In the genomic region with DNA sequence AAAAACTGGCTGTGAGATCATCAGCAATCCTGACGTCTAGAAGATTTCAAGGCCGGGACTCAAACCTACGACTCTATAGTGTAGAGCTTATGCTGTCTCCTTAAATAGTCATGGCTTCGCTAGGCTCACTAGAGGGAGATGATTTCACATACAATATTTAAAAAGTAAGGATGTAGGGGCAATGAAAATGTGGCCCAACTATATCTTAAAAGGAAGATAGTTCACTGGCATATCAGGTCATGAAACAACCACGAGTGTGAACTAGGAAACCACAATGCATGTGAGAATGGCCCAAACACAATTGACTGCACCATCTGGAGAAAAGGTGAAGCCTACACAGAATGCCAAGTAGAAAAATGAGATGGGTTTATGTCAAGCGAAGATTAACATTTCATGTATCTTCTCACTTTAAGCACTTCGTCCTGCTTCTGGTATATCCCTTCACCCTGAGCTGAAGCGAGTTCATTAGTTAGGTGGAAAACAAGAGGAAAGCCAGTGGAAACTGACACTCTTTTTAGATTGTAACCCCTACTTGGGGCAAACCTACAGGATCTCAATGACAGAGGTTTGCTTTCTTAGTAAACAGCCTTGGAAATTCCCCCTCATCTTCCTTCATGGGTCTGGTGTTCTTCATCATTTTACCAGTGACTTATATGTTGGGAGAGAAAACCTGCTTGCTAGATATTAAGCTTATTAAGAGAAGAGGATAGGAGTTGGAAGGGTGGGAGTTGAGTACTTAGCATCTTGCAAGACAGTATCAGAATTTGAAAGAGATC, we compare ENCODE assay signal across 17 cellular contexts. TPM values are rescaled to one million over a fixed set of nuclear protein-coding genes. Genes with fewer than 3 reads are reported as not detected.
DNase-seq lines count a peak whose midpoint lies in the region; ATAC-seq and TF ChIP-seq lines count a peak whose summit lies in the region.
"Had no signal": no experiment of that assay in that cellular context is flagged by ENCODE, and none has a peak within 500 bp of the region (broad histone marks: within the 10 kb centered on the region; RNA-seq: fewer than 3 reads in every experiment).

No MANE protein-coding gene starts in this region.

- CTCF ChIA-PET in T-cell (lab: Charles Lee): interaction anchor here (0.5 to 2.2 kb wide), 8 partner anchors 24 to 82 kb away, joined by 3 to 13 read pairs (median 4); no protein-coding TSS in a partner anchor

- no peaks in the 10 kb centered on the region for H4K20me1 ChIP-seq in GM23338 (replicated peaks; ENCODE audit: insufficient read depth)

- H3K27ac Mint-ChIP-seq in T-cell: peak overlapping the region; percentile 86 to 99
- H3K27ac Mint-ChIP-seq in stimulated activated naive CD8-positive, alpha-beta T cell treated with anti-CD3 and anti-CD28 coated beads, Interleukin-15, amount 100 ng/mL, for 72 hours: peak overlapping the region in 1 of 2 donors; percentile 47
- H3K27ac Mint-ChIP-seq in GM23338: no peak overlapping the region

- no peak overlapping the region for H3K4me2 ChIP-seq in GM23338

- ATAC-seq in heart left ventricle (no peak), T-cell (replicated peaks in 1 of 4) (peak in 2 of 4 experiments; percentile 23 to 33), GM23338 (no peak)
- ATAC-seq in stimulated activated naive CD8-positive, alpha-beta T cell treated with anti-CD3 and anti-CD28 coated beads, Interleukin-15, amount 100 ng/mL, for 72 hours: peak; percentile 81
- ATAC-seq: left ventricle myocardium superior had no signal

- DNase-seq in left ventricle myocardium inferior: no peak
- DNase-seq in heart left ventricle: no peak
- no peak for DNase-seq in T-cell
- peak; percentile 24 for DNase-seq in central memory CD4-positive, alpha-beta T cell
- DNase-seq in stimulated activated naive CD8-positive, alpha-beta T cell treated with anti-CD3 and anti-CD28 coated beads, Interleukin-15, amount 100 ng/mL, for 72 hours: no peak
- no peak for DNase-seq in GM23338 (ENCODE audit: low spot score)
- no peak for DNase-seq in cortex of kidney (lab: John Stamatoyannopoulos, UW)
- DNase-seq in NCI-H128 (lab: John Stamatoyannopoulos, UW; ENCODE audit: unreplicated experiment): no peak
- DNase-seq: left ventricle myocardium superior; NCI-H2107; NCI-H526 treated with DMSO at 0.1 percent for 48 hours; stimulated activated CD4-positive, alpha-beta T cell treated with anti-CD3 and anti-CD28 coated beads, Interleukin-1b, Interleukin-23, amount 100 ng/mL, for 48 hours; T-helper 9 cell had no signal

- H3K27me3 Mint-ChIP-seq in T-cell (peaks cover 0 to 51% of the 10 kb centered on the region in 2 donors), GM23338 (ENCODE audit: insufficient read depth, low read depth, poor library complexity) (peaks cover 4% of the 10 kb centered on the region)
- H3K27me3 Mint-ChIP-seq in stimulated activated naive CD8-positive, alpha-beta T cell treated with anti-CD3 and anti-CD28 coated beads, Interleukin-15, amount 100 ng/mL, for 72 hours: no peaks in the 10 kb centered on the region

- no peaks in the 10 kb centered on the region for H3F3A ChIP-seq in GM23338 (replicated peaks; ENCODE audit: low read depth)

- no peaks in the 10 kb centered on the region for H3K79me2 ChIP-seq in GM23338 (replicated peaks; ENCODE audit: insufficient read depth)
- H3K79me2 ChIP-seq: parathyroid adenoma had no signal

- H3K9me3 Mint-ChIP-seq in T-cell (no peaks in the 10 kb centered on the region), GM23338 (no peaks in the 10 kb centered on the region)
- H3K9me3 Mint-ChIP-seq in stimulated activated naive CD8-positive, alpha-beta T cell treated with anti-CD3 and anti-CD28 coated beads, Interleukin-15, amount 100 ng/mL, for 72 hours: peaks cover 0 to 3% of the 10 kb centered on the region in 2 donors

- H3K36me3 ChIP-seq in left ventricle myocardium inferior: no peaks in the 10 kb centered on the region
- H3K36me3 ChIP-seq in heart left ventricle: no peaks in the 10 kb centered on the region
- H3K36me3 ChIP-seq in GM23338 (ENCODE audit: insufficient read depth): no peaks in the 10 kb centered on the region

- H3K27ac ChIP-seq in left ventricle myocardium inferior (replicated peaks) (peak overlapping the region; percentile 85), heart left ventricle (peak overlapping the region in 1 of 12 donors; percentile 18), GM23338 (ENCODE audit: low read depth) (no peak overlapping the region)
- H3K27ac ChIP-seq: parathyroid adenoma had no signal

- no peak for TF ChIP-seq POLR2A in heart left ventricle (IDR thresholded peaks at IDR 0.05)

- H3K4me1 Mint-ChIP-seq in T-cell (peaks cover 88 to 90% (median 90%) of the 10 kb centered on the region in 3 donors), GM23338 (peaks cover 41% of the 10 kb centered on the region)
- H3K4me1 Mint-ChIP-seq in stimulated activated naive CD8-positive, alpha-beta T cell treated with anti-CD3 and anti-CD28 coated beads, Interleukin-15, amount 100 ng/mL, for 72 hours: peaks cover 87% of the 10 kb centered on the region

- POLR2A ChIA-PET in T-cell (lab: Charles Lee): interaction anchor here in 1 of 2 donors (0.6 to 1.0 kb wide), 2 partner anchors 21 to 49 kb away, joined by 5 to 10 read pairs; no protein-coding TSS in a partner anchor

- H3K4me3 ChIP-seq in left ventricle myocardium inferior (no peak overlapping the region), heart left ventricle (no peak overlapping the region), GM23338 (no peak overlapping the region)

- 84 to 94% (median 88%) methylated on average over 8 of the region's 8 CpGs for WGBS in heart left ventricle, 4 donors

- TF ChIP-seq CTCF in left ventricle myocardium inferior (IDR thresholded peaks at IDR 0.05; ENCODE audit: borderline replicate concordance) (no peak), heart left ventricle (IDR thresholded peaks at IDR 0.05) (no peak), GM23338 (conservative IDR thresholded peaks at IDR 0.05; ENCODE audit: low read depth in 2 of 2) (no peak)

- H3K9me3 ChIP-seq in left ventricle myocardium inferior (replicated peaks) (no peaks in the 10 kb centered on the region), heart left ventricle (no peaks in the 10 kb centered on the region)

- no peak overlapping the region for H2AFZ ChIP-seq in GM23338
- H2AFZ ChIP-seq: parathyroid adenoma had no signal

- H3K4me3 Mint-ChIP-seq in T-cell (peak overlapping the region in 1 of 3 donors; percentile 48), GM23338 (no peak overlapping the region)
- peak overlapping the region; percentile 17 to 62 for H3K4me3 Mint-ChIP-seq in stimulated activated naive CD8-positive, alpha-beta T cell treated with anti-CD3 and anti-CD28 coated beads, Interleukin-15, amount 100 ng/mL, for 72 hours

- intact Hi-C loops in left ventricle myocardium inferior (cut with micrococcal nuclease) (no loop called here), heart left ventricle (cut with DNase I) (loop anchor here in 1 of 10 donors (5.0 kb wide), 1 partner anchor 45 kb away; no protein-coding TSS in a partner anchor)

- no peaks in the 10 kb centered on the region for H3K9me2 ChIP-seq in GM23338 (ENCODE audit: insufficient read depth)

- H3K4me1 ChIP-seq in left ventricle myocardium inferior (peaks cover 23% of the 10 kb centered on the region), heart left ventricle (peaks cover 0 to 32% (median 14%) of the 10 kb centered on the region in 12 donors), GM23338 (ENCODE audit: insufficient read depth) (peaks cover 33% of the 10 kb centered on the region)

- no peaks in the 10 kb centered on the region for H3K36me3 Mint-ChIP-seq in T-cell
- no peaks in the 10 kb centered on the region for H3K36me3 Mint-ChIP-seq in GM23338 (ENCODE audit: low read depth)

- H3K27me3 ChIP-seq in left ventricle myocardium inferior (ENCODE audit: low read depth): no peaks in the 10 kb centered on the region
- H3K27me3 ChIP-seq in heart left ventricle: peaks cover 0 to 23% (median 0%) of the 10 kb centered on the region in 9 donors
- no peaks in the 10 kb centered on the region for H3K27me3 ChIP-seq in GM23338 (ENCODE audit: insufficient read depth)

TF ChIP-seq in GM23338, 12 proteins besides CTCF, POLR2A, EP300 and RAD21 (continues in another document):
- no peak for TF ChIP-seq JUNB (IDR thresholded peaks at IDR 0.05; ENCODE audit: unreplicated experiment)
- TF ChIP-seq NANOG (IDR thresholded peaks at IDR 0.05; ENCODE audit: borderline replicate concordance): no peak
- TF ChIP-seq EZH2phosphoT487 (IDR thresholded peaks at IDR 0.05; ENCODE audit: unreplicated experiment): no peak

RNA-seq across cellular contexts. Expression of a gene that starts 17.4 kb away (rescaled TPM):
- not detected for total RNA-seq in left ventricle myocardium inferior
- total RNA-seq in heart left ventricle: 1 to 10 TPM in 1 of 9 donors, under 1 TPM in 5, not detected in 3; 0.20 to 2.6 (median 0.34) TPM
- polyA plus RNA-seq in heart left ventricle: not detected
- not detected for total RNA-seq in T-cell
- total RNA-seq in GM23338 (2014; rRNA removed; shearing (Covaris generic)): not detected in 2 replicates
- 0.08 and 0.19 TPM in 2 replicates for polyA plus RNA-seq in GM23338 (2016; fragmentation: Nextera tagmentation; extraction: Ambion mirVana)
- total RNA-seq: cerebellum, Daoy, H4 had no signal

RNA-seq across cellular contexts. Expression of a gene that starts 52.2 kb away (rescaled TPM):
- total RNA-seq in left ventricle myocardium inferior (955 TPM), heart left ventricle (1,000 to 10,000 TPM in 4 of 9 donors, 100 to 1,000 TPM in 5; 689 to 3,543 (median 935) TPM), T-cell (1,000 to 10,000 TPM; 5,030 to 6,201 (median 5,880) TPM)
- polyA plus RNA-seq in heart left ventricle (1,000 to 10,000 TPM; 1,893 to 1,976 TPM), GM23338 (2016; fragmentation: Nextera tagmentation; extraction: Ambion mirVana) (6,191 and 6,226 TPM in 2 replicates)
- total RNA-seq in GM23338 (2014; rRNA removed; shearing (Covaris generic)): 999 and 1,367 TPM in 2 replicates
